ENCODE assay signal across 8 cellular contexts in the genomic region with DNA sequence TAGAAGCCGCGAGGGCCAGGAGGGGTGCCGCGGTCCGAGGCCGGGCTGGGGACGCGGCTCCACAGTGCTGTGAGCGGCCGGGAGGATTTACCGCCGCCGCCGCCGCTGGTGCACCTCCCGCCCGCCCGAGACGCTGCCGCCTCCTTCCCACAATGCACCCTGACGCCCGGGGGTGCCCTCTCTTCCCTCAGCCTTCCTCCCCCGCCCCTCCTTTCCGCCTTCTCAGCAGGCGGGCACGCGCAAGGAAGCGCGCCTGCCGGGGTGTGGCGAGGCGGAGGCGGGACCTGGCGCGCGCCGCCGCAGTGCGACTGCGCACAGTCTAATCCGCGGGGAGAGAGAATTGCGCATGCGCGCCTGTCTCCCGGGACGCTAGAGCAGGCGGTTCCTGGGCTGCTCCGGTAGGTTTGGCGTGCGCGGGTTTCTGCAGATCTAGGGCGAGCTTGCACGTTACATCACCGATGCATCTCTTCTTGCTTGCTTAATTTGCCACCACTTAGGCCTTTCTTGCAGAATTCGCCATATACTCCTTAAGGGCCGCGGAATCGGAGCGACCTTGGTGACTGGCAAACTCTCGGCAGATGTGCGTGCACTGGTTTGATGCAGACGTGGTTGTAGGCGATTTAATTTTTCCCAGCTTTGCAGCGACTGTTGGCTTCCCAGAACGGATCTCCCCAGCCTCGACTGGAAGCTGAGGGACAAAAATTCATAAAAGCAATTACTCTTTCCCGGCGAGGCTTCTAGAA. TPM values are rescaled to one million over a fixed set of nuclear protein-coding genes. Genes with fewer than 3 reads are reported as not detected.
DNase-seq lines count a peak whose midpoint lies in the region; ATAC-seq and TF ChIP-seq lines count a peak whose summit lies in the region.

A gene (plus strand): TSS at position 347 of the 743 bp plus-strand sequence. CDS start 506 bp downstream, outside the sequence.
A gene with protein sequence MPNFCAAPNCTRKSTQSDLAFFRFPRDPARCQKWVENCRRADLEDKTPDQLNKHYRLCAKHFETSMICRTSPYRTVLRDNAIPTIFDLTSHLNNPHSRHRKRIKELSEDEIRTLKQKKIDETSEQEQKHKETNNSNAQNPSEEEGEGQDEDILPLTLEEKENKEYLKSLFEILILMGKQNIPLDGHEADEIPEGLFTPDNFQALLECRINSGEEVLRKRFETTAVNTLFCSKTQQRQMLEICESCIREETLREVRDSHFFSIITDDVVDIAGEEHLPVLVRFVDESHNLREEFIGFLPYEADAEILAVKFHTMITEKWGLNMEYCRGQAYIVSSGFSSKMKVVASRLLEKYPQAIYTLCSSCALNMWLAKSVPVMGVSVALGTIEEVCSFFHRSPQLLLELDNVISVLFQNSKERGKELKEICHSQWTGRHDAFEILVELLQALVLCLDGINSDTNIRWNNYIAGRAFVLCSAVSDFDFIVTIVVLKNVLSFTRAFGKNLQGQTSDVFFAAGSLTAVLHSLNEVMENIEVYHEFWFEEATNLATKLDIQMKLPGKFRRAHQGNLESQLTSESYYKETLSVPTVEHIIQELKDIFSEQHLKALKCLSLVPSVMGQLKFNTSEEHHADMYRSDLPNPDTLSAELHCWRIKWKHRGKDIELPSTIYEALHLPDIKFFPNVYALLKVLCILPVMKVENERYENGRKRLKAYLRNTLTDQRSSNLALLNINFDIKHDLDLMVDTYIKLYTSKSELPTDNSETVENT (minus strand): TSS at position 156 of the 743 bp plus-strand sequence. CDS start 296 bp downstream, outside the sequence.

- H3K9me3 Mint-ChIP-seq in chondrocyte (ENCODE audit: low read depth) = no peaks in the 10 kb centered on the region

- H3K36me3 Mint-ChIP-seq in chondrocyte (ENCODE audit: low read depth) = peaks cover 1% of the 10 kb centered on the region

- peak within 1 kb of the TSS; percentile 91 for H3K4me3 Mint-ChIP-seq in chondrocyte (ENCODE audit: unreplicated experiment)

- peaks cover 29% of the 10 kb centered on the region for H3K4me1 Mint-ChIP-seq in chondrocyte (ENCODE audit: low read depth)

- no peaks in the 10 kb centered on the region for H3K36me3 ChIP-seq in BJ (ENCODE audit: control insufficient read depth, insufficient read depth, low read length)

- peak within 1 kb of the TSS; percentile 62 for H3K4me3 ChIP-seq in BJ (ENCODE audit: low read depth, low read length)

- TF ChIP-seq POLR2A in GM19193 (IDR thresholded peaks at IDR 0.05; ENCODE audit: extremely low read depth, insufficient read depth, insufficient read length) = peak; percentile 63

- H3K27me3 ChIP-seq in BJ (ENCODE audit: control insufficient read depth, insufficient read depth, low read length) = no peaks in the 10 kb centered on the region

- POLR2A ChIA-PET in BJ (lab: Charles Lee) = interaction anchor here (0.5 kb wide), 1 partner anchor 150 kb away, joined by 3 read pairs; no protein-coding TSS in a partner anchor

- H3K27ac Mint-ChIP-seq in chondrocyte (ENCODE audit: unreplicated experiment) = peak within 1 kb of the TSS; percentile 92

- CTCF ChIA-PET in BJ (lab: Yijun Ruan, JAX) = interaction anchor here (1.3 to 1.5 kb wide), 3 partner anchors 11 to 299 kb away, joined by 3 to 4 read pairs (median 3); no protein-coding TSS in a partner anchor

- TF ChIP-seq CTCF in BJ (IDR thresholded peaks at IDR 0.05; ENCODE audit: insufficient read depth, low read depth, low read length) (no peak), chondrocyte (IDR thresholded peaks at IDR 0.05) (peak; percentile 59)

- no peaks in the 10 kb centered on the region for H3K27me3 Mint-ChIP-seq in chondrocyte (ENCODE audit: low read depth)

- ATAC-seq in HG03432 (IDR thresholded peaks at IDR 0.05; ENCODE audit: unreplicated experiment) = peak; percentile 82

- DNase-seq in BJ (ENCODE audit: low read depth) (peak; percentile 87), NCI-H446 treated with DMSO at 0.1 percent for 48 hours (lab: John Stamatoyannopoulos, UW) (peak; percentile 90), chondrocyte (ENCODE audit: low spot score) (peak; percentile 98), kidney tubule cell (ENCODE audit: low spot score) (peak; percentile 98)
- DNase-seq in activated CD4-positive, alpha-beta T cell treated with anti-CD3 and anti-CD28 coated beads for 1 hour = peak; percentile 97
- DNase-seq in stimulated activated CD4-positive, alpha-beta T cell treated with anti-CD3 and anti-CD28 coated beads, Interleukin-1b, Interleukin-23, amount 100 ng/mL, for 24 hours (ENCODE audit: low read depth in 4 of 4, low spot score in 1 of 4) = peak; percentile 89 to 94 (median 91)

RNA-seq across cellular contexts. Expression of the first gene that starts in this region (rescaled TPM):
- polyA plus RNA-seq in BJ (2011; rRNA removed) = 1.2 and 1.3 TPM in 2 replicates
- 1.1 and 1.2 TPM in 2 replicates for polyA minus RNA-seq in BJ (2011; rRNA and poly(A)+ RNA removed)
- total RNA-seq in chondrocyte = 1.9 to 3.9 TPM (median 3.0 TPM) in 3 replicates

RNA-seq across cellular contexts. Expression of the second gene that starts in this region (rescaled TPM):
- polyA plus RNA-seq in BJ (2011; rRNA removed) = 15.5 and 31.8 TPM in 2 replicates
- polyA minus RNA-seq in BJ (2011; rRNA and poly(A)+ RNA removed) = 8.1 and 10.3 TPM in 2 replicates
- 30.1 to 32.8 TPM (median 31.7 TPM) in 3 replicates for total RNA-seq in chondrocyte

Comparison
In these comparisons a context has a peak if more than half of its experiments do, and no peak if none do; other contexts are left out.
1. Peak in every context shown above with its lines: DNase-seq, ATAC-seq and H3K4me3 ChIP-seq.